Comparison of ENCODE assay signal across 12 cellular contexts in genomic region chr18:44067201-44067600, GRCh38.
A peak's percentile ranks its signal among the peaks of the same experiment; 100 is the strongest.
DNase-seq lines count a peak whose midpoint lies in the region; ATAC-seq and TF ChIP-seq lines count a peak whose summit lies in the region.
"Had no signal": no experiment of that assay in that cellular context is flagged by ENCODE, and none has a peak within 500 bp of the region (broad histone marks: within the 10 kb centered on the region; RNA-seq: fewer than 3 reads in every experiment).

No MANE protein-coding gene starts in this region.

- POLR2A ChIA-PET in PC-3 (lab: Charles Lee; ENCODE audit: unreplicated experiment), result no interaction called here

- H2AFZ ChIP-seq in PC-3 (ENCODE audit: low read length), result no peak overlapping the region

- no peaks in the 10 kb centered on the region for H3K79me2 ChIP-seq in PC-3 (ENCODE audit: low read length)

- no peak for TF ChIP-seq CTCF in LNCaP clone FGC (IDR thresholded peaks at IDR 0.05; ENCODE audit: control insufficient read depth, extremely low read depth, insufficient read depth)
- TF ChIP-seq CTCF in PC-3 (conservative IDR thresholded peaks at IDR 0.05; ENCODE audit: low read depth, low read length), result no peak

- BruUV-seq in PC-3 (replicated peaks; lab: Mats Ljungman, UMichigan), result no TSS peak

- H4K20me1 ChIP-seq in PC-3 (ENCODE audit: low read length), result no peaks in the 10 kb centered on the region

- no peak overlapping the region for H3K9ac ChIP-seq in PC-3 (ENCODE audit: low read length)

- H3K27ac ChIP-seq in PC-3 (ENCODE audit: low read length), result no peak overlapping the region
- H3K27ac ChIP-seq: A549 had no signal

- CTCF ChIA-PET in PC-3 (lab: Charles Lee), result no interaction called here

- no peaks in the 10 kb centered on the region for H3K9me3 ChIP-seq in PC-3 (ENCODE audit: low read length)
- H3K9me3 ChIP-seq: A549, BE2C had no signal

- H3K4me3 ChIP-seq in LNCaP clone FGC (ENCODE audit: low read depth, low read length) (no peak overlapping the region), PC-3 (ENCODE audit: low read length) (no peak overlapping the region)
- H3K4me3 ChIP-seq: A549 had no signal

- intact Hi-C loops in PC-3 (cut with micrococcal nuclease), result no loop called here

- no peaks in the 10 kb centered on the region for H3K27me3 ChIP-seq in PC-3 (ENCODE audit: low read length)
- H3K27me3 ChIP-seq: BE2C had no signal

- no peaks in the 10 kb centered on the region for H3F3A ChIP-seq in PC-3 (ENCODE audit: low read length, unreplicated experiment)

- no peaks in the 10 kb centered on the region for H3K4me1 ChIP-seq in PC-3 (ENCODE audit: insufficient read depth, low read length)
- H3K4me1 ChIP-seq: A549, BE2C had no signal

- H3K36me3 ChIP-seq in PC-3 (ENCODE audit: low read depth, low read length), result no peaks in the 10 kb centered on the region
- H3K36me3 ChIP-seq: BE2C had no signal

- ATAC-seq in PC-3 (peak; percentile 27; the same call in 1 of the 2 replicates), GM21360 (IDR thresholded peaks at IDR 0.05; ENCODE audit: unreplicated experiment) (no peak)
- ATAC-seq: A549, HCT116 had no signal

- DNase-seq in NCI-H748 (lab: John Stamatoyannopoulos, UW; ENCODE audit: unreplicated experiment) (peak; percentile 22), NCI-H748 treated with DMSO at 0.1 percent for 48 hours (lab: John Stamatoyannopoulos, UW) (no peak), LNCaP clone FGC (ENCODE audit: low read depth) (peak; percentile 97), PC-3 (no peak), dermis blood vessel endothelial cell (no peak)
- no peak for DNase-seq in stimulated activated naive CD4-positive, alpha-beta T cell treated with Interleukin-2 at 50 U/mL for 16 hours (lab: John Stamatoyannopoulos, UW)
- DNase-seq: BE2C; CD4-positive, alpha-beta memory T cell; IMR-90 had no signal

- H3K9me2 ChIP-seq in PC-3 (replicated peaks; ENCODE audit: low read length), result no peaks in the 10 kb centered on the region

- no peak overlapping the region for H3K4me2 ChIP-seq in PC-3 (ENCODE audit: low read length)
- H3K4me2 ChIP-seq: A549 had no signal

Comparison
In these comparisons a context has a peak if more than half of its experiments do, and no peak if none do; other contexts are left out.
1. DNase-seq: peak in NCI-H748 (single experiment) and LNCaP clone FGC (single experiment); none in NCI-H748 treated with DMSO at 0.1 percent for 48 hours (single experiment), PC-3 (single experiment), stimulated activated naive CD4-positive, alpha-beta T cell treated with Interleukin-2 at 50 U/mL for 16 hours (single experiment) and dermis blood vessel endothelial cell (single experiment).